Comparison of ENCODE assay signal across 12 cellular contexts in the genomic region with DNA sequence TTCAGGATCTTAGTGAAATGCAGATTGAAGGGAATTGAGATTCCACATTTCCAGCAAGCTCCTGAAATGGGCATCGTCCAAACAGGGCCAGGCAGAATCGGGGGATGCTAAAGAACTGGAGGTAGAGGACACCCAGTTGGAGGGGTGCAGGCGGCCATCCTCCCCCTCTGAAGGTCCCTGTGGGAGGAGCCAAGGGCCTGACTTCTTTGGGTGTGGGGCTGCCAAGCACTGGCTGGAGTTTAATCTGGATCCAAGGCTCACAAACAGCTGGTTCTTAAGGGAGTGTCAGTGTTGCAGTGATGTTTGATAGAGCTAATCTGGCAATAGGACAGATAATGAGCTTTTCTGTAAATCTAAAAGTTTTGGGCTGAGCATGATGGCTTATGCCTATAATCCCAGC. TPM values are rescaled to one million over a fixed set of nuclear protein-coding genes. Genes with fewer than 3 reads are reported as not detected.
DNase-seq lines count a peak whose midpoint lies in the region; ATAC-seq, FAIRE-seq and TF ChIP-seq lines count a peak whose summit lies in the region.
"Had no signal": no experiment of that assay in that cellular context is flagged by ENCODE, and none has a peak within 500 bp of the region (broad histone marks: within the 10 kb centered on the region; RNA-seq: fewer than 3 reads in every experiment).

No MANE protein-coding gene starts in this region.

- H3K36me3 Mint-ChIP-seq in activated T-cell treated with anti-CD3 and anti-CD28 coated beads, Interleukin-2, amount 50 U/mL, for 72 hours (ENCODE audit: insufficient read depth in 2 of 2), result peaks cover 11 to 33% of the 10 kb centered on the region in 2 donors
- H3K36me3 Mint-ChIP-seq in central memory CD8-positive, alpha-beta T cell (ENCODE audit: insufficient read depth), result peaks cover 39% of the 10 kb centered on the region
- H3K36me3 Mint-ChIP-seq in naive thymus-derived CD8-positive, alpha-beta T cell, result peaks cover 14 to 63% (median 25%) of the 10 kb centered on the region in 3 donors

- H3K27me3 ChIP-seq in upper lobe of right lung, result no peaks in the 10 kb centered on the region

- peak overlapping the region; percentile 70 for H3K27ac ChIP-seq in upper lobe of right lung

- intact Hi-C loops in upper lobe of right lung (cut with DNase I), result no loop called here

- no peak for FAIRE-seq in RCC 7860 (lab: Jason Lieb, UNC)
- FAIRE-seq: HTR-8/SVneo had no signal

- H3K27me3 Mint-ChIP-seq in activated T-cell treated with anti-CD3 and anti-CD28 coated beads, Interleukin-2, amount 50 U/mL, for 72 hours (ENCODE audit: low read depth), result no peaks in the 10 kb centered on the region
- H3K27me3 Mint-ChIP-seq in central memory CD8-positive, alpha-beta T cell, result no peaks in the 10 kb centered on the region
- no peaks in the 10 kb centered on the region for H3K27me3 Mint-ChIP-seq in naive thymus-derived CD8-positive, alpha-beta T cell

- H3K4me1 Mint-ChIP-seq in activated T-cell treated with anti-CD3 and anti-CD28 coated beads, Interleukin-2, amount 50 U/mL, for 72 hours (ENCODE audit: low read depth), result peaks cover 77% of the 10 kb centered on the region
- H3K4me1 Mint-ChIP-seq in central memory CD8-positive, alpha-beta T cell, result peaks cover 72% of the 10 kb centered on the region
- H3K4me1 Mint-ChIP-seq in naive thymus-derived CD8-positive, alpha-beta T cell, result peaks cover 45 to 88% (median 83%) of the 10 kb centered on the region in 4 donors

- no peak overlapping the region for H3K4me3 ChIP-seq in upper lobe of right lung

- peak overlapping the region; percentile 98 for H3K27ac Mint-ChIP-seq in activated T-cell treated with anti-CD3 and anti-CD28 coated beads, Interleukin-2, amount 50 U/mL, for 72 hours
- H3K27ac Mint-ChIP-seq in central memory CD8-positive, alpha-beta T cell (ENCODE audit: low read depth), result peak overlapping the region; percentile 85
- H3K27ac Mint-ChIP-seq in naive thymus-derived CD8-positive, alpha-beta T cell, result peak overlapping the region; percentile 76 to 99 (median 92)

- ATAC-seq in activated T-cell treated with anti-CD3 and anti-CD28 coated beads, Interleukin-2, amount 50 U/mL, for 72 hours (replicated peaks in 1 of 2), result no peak
- no peak for ATAC-seq in central memory CD8-positive, alpha-beta T cell (replicated peaks; ENCODE audit: extremely low read depth, poor library complexity, severe bottlenecking)
- ATAC-seq in naive thymus-derived CD8-positive, alpha-beta T cell, result no peak
- no peak for ATAC-seq in upper lobe of right lung
- ATAC-seq in GM19397 (IDR thresholded peaks at IDR 0.05; ENCODE audit: unreplicated experiment), result no peak
- no peak for ATAC-seq in HG02870 (IDR thresholded peaks at IDR 0.05; ENCODE audit: unreplicated experiment)

- no peaks in the 10 kb centered on the region for H3K9me3 ChIP-seq in upper lobe of right lung

- TF ChIP-seq CTCF in upper lobe of right lung (IDR thresholded peaks at IDR 0.05), result no peak

- H3K4me1 ChIP-seq in upper lobe of right lung, result peaks cover 71% of the 10 kb centered on the region

- peak overlapping the region in 1 of 2 donors; percentile 88 for H3K4me3 Mint-ChIP-seq in activated T-cell treated with anti-CD3 and anti-CD28 coated beads, Interleukin-2, amount 50 U/mL, for 72 hours
- H3K4me3 Mint-ChIP-seq in central memory CD8-positive, alpha-beta T cell, result peak overlapping the region; percentile 74
- H3K4me3 Mint-ChIP-seq in naive thymus-derived CD8-positive, alpha-beta T cell, result peak overlapping the region in 7 of 10 donors; percentile 19 to 93 (median 85)

- POLR2A ChIA-PET in naive thymus-derived CD8-positive, alpha-beta T cell (lab: Charles Lee), result interaction anchor here (20.4 to 37.5 kb wide), 3 partner anchors 12 to 31 kb away, joined by 382 to 914 read pairs (median 643); a partner anchor contains a TSS

- H3K36me3 ChIP-seq in upper lobe of right lung, result peaks cover 21% of the 10 kb centered on the region

- peaks cover 4 to 5% of the 10 kb centered on the region in 2 donors for H3K9me3 Mint-ChIP-seq in activated T-cell treated with anti-CD3 and anti-CD28 coated beads, Interleukin-2, amount 50 U/mL, for 72 hours
- H3K9me3 Mint-ChIP-seq in central memory CD8-positive, alpha-beta T cell, result no peaks in the 10 kb centered on the region
- H3K9me3 Mint-ChIP-seq in naive thymus-derived CD8-positive, alpha-beta T cell, result peaks cover 0 to 10% (median 5%) of the 10 kb centered on the region in 9 donors

- DNase-seq in activated T-cell treated with anti-CD3 and anti-CD28 coated beads, Interleukin-2, amount 50 U/mL, for 72 hours, result no peak
- DNase-seq in activated T-cell treated with anti-CD3 and anti-CD28 coated beads for 4 hours (no peak), upper lobe of right lung (peak; percentile 44), RCC 7860 (ENCODE audit: low spot score) (no peak)
- no peak for DNase-seq in central memory CD8-positive, alpha-beta T cell (ENCODE audit: low spot score in 2 of 2)
- no peak for DNase-seq in naive thymus-derived CD8-positive, alpha-beta T cell
- DNase-seq: midbrain, NCI-H1694, T-helper 2 cell had no signal

RNA-seq across cellular contexts. Expression of a gene that starts 20.8 kb away (rescaled TPM):
- 10 to 100 TPM; 44.2 to 47.8 TPM for total RNA-seq in activated T-cell treated with anti-CD3 and anti-CD28 coated beads, Interleukin-2, amount 50 U/mL, for 72 hours
- 100 to 1,000 TPM; 163 to 165 TPM for total RNA-seq in naive thymus-derived CD8-positive, alpha-beta T cell
- 100 to 1,000 TPM; 152 to 293 (median 155) TPM for polyA plus RNA-seq in naive thymus-derived CD8-positive, alpha-beta T cell
- 157 TPM for total RNA-seq in upper lobe of right lung
